ENCODE assay signal across 1 cellular context in genomic region chr19:9323557-9323918, GRCh38.
TF ChIP-seq lines count a peak whose summit lies in the region.

No MANE protein-coding gene starts in this region.

TF ChIP-seq in GM23338, 12 proteins besides CTCF, POLR2A, EP300 and RAD21 (continued from another document):
- no peak for TF ChIP-seq ZNF462 (CRISPR knock-in tag; IDR thresholded peaks at IDR 0.05)
- TF ChIP-seq REST (IDR thresholded peaks at IDR 0.05; ENCODE audit: unreplicated experiment), result no peak
- no peak for TF ChIP-seq NANOG (IDR thresholded peaks at IDR 0.05; ENCODE audit: borderline replicate concordance)
- no peak for TF ChIP-seq ZNF114 (CRISPR knock-in tag; IDR thresholded peaks at IDR 0.05)
- TF ChIP-seq ZNF331 (CRISPR knock-in tag; IDR thresholded peaks at IDR 0.05; ENCODE audit: low read depth), result no peak
